Comparison of ENCODE assay signal across 17 cellular contexts in genomic region chr12:126534495-126534894, GRCh38.
DNase-seq lines count a peak whose midpoint lies in the region; ATAC-seq and TF ChIP-seq lines count a peak whose summit lies in the region.
"Had no signal": no experiment of that assay in that cellular context is flagged by ENCODE, and none has a peak within 500 bp of the region (broad histone marks: within the 10 kb centered on the region; RNA-seq: fewer than 3 reads in every experiment).

No MANE protein-coding gene starts in this region.

- H3K4me2 ChIP-seq in mesendoderm (ENCODE audit: low read length), result no peak overlapping the region

- H3K4me1 ChIP-seq in mesendoderm (ENCODE audit: control insufficient read depth, low read depth, low read length), result no peaks in the 10 kb centered on the region

- no peak overlapping the region for H3K27ac ChIP-seq in mesendoderm (ENCODE audit: low read depth, low read length)

- H3K56ac ChIP-seq in mesendoderm (ENCODE audit: low read length), result no peak overlapping the region

- H2BK120ac ChIP-seq in mesendoderm (ENCODE audit: low read depth, low read length), result no peak overlapping the region

- no peak for TF ChIP-seq CTCF in GM20000 (IDR thresholded peaks at IDR 0.05; ENCODE audit: extremely low read depth, missing control alignments)

- no peak overlapping the region for H2AK5ac ChIP-seq in mesendoderm (ENCODE audit: low read length)

- H3K18ac ChIP-seq in mesendoderm (ENCODE audit: low read length), result no peak overlapping the region

- H3K79me1 ChIP-seq in mesendoderm (ENCODE audit: low read length), result no peaks in the 10 kb centered on the region

- no peak overlapping the region for H4K8ac ChIP-seq in mesendoderm (ENCODE audit: low read depth, low read length)

- no peak for ATAC-seq in GM18867 (IDR thresholded peaks at IDR 0.05; ENCODE audit: unreplicated experiment)
- ATAC-seq: HCT116, K562 had no signal

- H3K27me3 ChIP-seq in mesendoderm (ENCODE audit: insufficient read depth, low read length, poor library complexity), result no peaks in the 10 kb centered on the region

- no peak overlapping the region for H2BK15ac ChIP-seq in mesendoderm (replicated peaks; ENCODE audit: low read depth)

- H2BK5ac ChIP-seq in mesendoderm (ENCODE audit: low read length), result no peak overlapping the region

- H3K9ac ChIP-seq in mesendoderm (ENCODE audit: low read length), result no peak overlapping the region

- H3K4ac ChIP-seq in mesendoderm (ENCODE audit: low read depth, low read length), result no peak overlapping the region

- in situ Hi-C loops in G401 (cut with HindIII; ENCODE audit: low sequenced_read_pairs), result no loop called here

- DNase-seq in G401 (ENCODE audit: low spot score) (peak; percentile 6), NAMALWA (ENCODE audit: low spot score) (peak; percentile 3), astrocyte of the hippocampus (ENCODE audit: low read depth, low spot score) (peak; percentile 2), mesendoderm (peak; percentile 62), hippocampal formation (lab: John Stamatoyannopoulos, UW) (no peak), GM20000 (ENCODE audit: low spot score) (no peak)
- DNase-seq: Calu3; CD4-positive, alpha-beta T cell; DMS53; NCI-H1436 treated with DMSO at 0.1 percent for 48 hours; NCI-H2029 treated with DMSO at 0.1 percent for 48 hours; NCI-H510A treated with DMSO at 0.1 percent for 48 hours; NK-92 treated with Interleukin-12 subunit alpha and Interleukin-12 subunit beta, amount 100 ng/mL, for 24 hours; T-helper 1 cell had no signal

- no peak overlapping the region for H3K23ac ChIP-seq in mesendoderm (ENCODE audit: low read length)

- WGBS in mesendoderm (ENCODE audit: extremely low coverage, insufficient coverage, low lambda C conversion rate), result no CpG with 5 or more reads among the region's 2 CpGs

- no peak overlapping the region for H4K5ac ChIP-seq in mesendoderm (ENCODE audit: low read length)

- H3K4me3 ChIP-seq in mesendoderm (ENCODE audit: low read length), result no peak overlapping the region
- H3K4me3 ChIP-seq: K562 had no signal

- H3K79me2 ChIP-seq in mesendoderm (ENCODE audit: control insufficient read depth, insufficient read depth, low read length), result no peaks in the 10 kb centered on the region

- H3K36me3 ChIP-seq in mesendoderm (ENCODE audit: control insufficient read depth, insufficient read depth, low read length), result no peaks in the 10 kb centered on the region

Comparison
In these comparisons a context has a peak if more than half of its experiments do, and no peak if none do; other contexts are left out.
1. DNase-seq: peak in G401 (single experiment), NAMALWA (single experiment), astrocyte of the hippocampus (single experiment) and mesendoderm (single experiment); none in hippocampal formation (0 of 2) and GM20000 (single experiment).